ENCODE assay signal across 8 cellular contexts in the genomic region with DNA sequence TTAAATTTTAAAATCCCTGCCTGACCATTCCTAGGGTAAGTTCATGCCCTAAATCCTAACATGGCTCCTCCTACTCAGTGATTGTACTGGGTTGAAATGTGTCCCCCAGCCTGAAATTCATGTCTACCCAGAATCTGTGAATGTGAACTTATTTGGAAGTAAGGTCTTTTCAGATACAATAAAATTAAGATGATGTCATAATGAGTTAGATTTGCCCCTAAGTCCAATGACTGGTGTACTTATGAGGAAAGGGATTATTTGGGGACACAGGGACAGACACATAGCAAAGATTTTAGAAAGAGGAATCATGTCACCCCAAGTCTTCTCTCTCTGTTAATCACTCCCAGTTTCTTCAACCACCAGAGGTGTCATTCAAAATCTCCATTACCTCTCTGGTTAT.
"Had no signal": no experiment of that assay in that cellular context is flagged by ENCODE, and none has a peak within 500 bp of the region (broad histone marks: within the 10 kb centered on the region; RNA-seq: fewer than 3 reads in every experiment).

No MANE protein-coding gene starts in this region.

- DNase-seq: GDM1, GF-D8 had no signal

- ATAC-seq: GM12878 had no signal

- FAIRE-seq: G401.6, GM12878, GM12891, GM12892, GM18507, GM19239 had no signal

- H3K4me3 ChIP-seq: GM12878 had no signal
